ENCODE assay signal across 9 cellular contexts in the genomic region with DNA sequence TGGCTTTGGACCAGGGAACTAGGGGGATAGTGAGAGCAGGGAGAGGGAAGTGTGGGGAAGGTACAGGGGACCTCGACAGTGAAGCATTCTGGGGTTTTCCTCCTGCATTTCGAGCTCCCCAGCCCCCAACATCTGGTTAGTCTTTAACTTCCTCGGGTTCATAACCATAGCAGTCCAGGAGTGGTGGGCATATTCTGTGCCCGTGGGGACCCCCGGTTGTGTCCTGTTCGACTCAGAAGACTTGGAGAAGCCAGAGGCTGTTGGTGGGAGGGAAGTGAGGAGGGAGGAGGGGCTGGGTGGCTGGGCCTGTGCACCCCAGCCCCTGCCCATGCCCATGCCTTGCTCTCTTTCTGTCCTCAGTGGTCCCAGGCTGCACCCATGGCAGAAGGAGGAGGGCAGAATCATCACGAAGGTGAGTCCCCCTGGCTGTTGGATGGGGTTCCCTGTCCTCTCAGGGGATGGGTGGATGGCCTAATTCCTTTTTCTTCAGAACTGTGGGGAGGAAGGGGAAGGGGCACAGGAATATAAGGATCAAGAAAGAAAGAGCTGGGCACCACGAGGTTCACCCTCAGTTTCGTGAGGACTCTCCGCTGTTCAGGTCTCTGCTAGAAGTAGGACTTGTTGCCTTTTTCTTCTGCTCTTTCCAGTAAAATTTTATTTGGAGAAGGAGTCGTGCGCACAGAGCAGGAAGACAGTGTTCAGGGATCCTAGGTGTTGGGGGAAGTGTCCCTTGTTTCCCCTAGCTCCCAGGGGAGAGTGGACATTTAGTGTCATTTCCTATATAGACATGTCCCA. TPM values are rescaled to one million over a fixed set of nuclear protein-coding genes. Genes with fewer than 3 reads are reported as not detected.
DNase-seq lines count a peak whose midpoint lies in the region; ATAC-seq and TF ChIP-seq lines count a peak whose summit lies in the region.
"Had no signal": no experiment of that assay in that cellular context is flagged by ENCODE, and none has a peak within 500 bp of the region (broad histone marks: within the 10 kb centered on the region; RNA-seq: fewer than 3 reads in every experiment).

No MANE protein-coding gene starts in this region.

- H2BK5ac ChIP-seq in mesenchymal stem cell (ENCODE audit: low read depth, low read length, poor library complexity, severe bottlenecking) = no peak overlapping the region

- H3K27ac ChIP-seq in body of pancreas (peak overlapping the region; percentile 95 to 99 (median 98)), mesenchymal stem cell (ENCODE audit: low read length, poor library complexity, severe bottlenecking) (peak overlapping the region; percentile 22), vagina (peak overlapping the region; percentile 89)
- no peak overlapping the region for H3K27ac ChIP-seq in naive thymus-derived CD4-positive, alpha-beta T cell (ENCODE audit: low read depth, low read length)

- peaks cover 0 to 24% (median 0%) of the 10 kb centered on the region in 5 donors for H3K36me3 Mint-ChIP-seq in naive thymus-derived CD4-positive, alpha-beta T cell

- WGBS in body of pancreas, 2 donors = 11 to 16% methylated on average over 12 of the region's 12 CpGs
- 83% methylated on average over 12 of the region's 12 CpGs for WGBS in mesenchymal stem cell

- H3K4me2 ChIP-seq in mesenchymal stem cell (ENCODE audit: low read length, poor library complexity, severe bottlenecking) = peak overlapping the region; percentile 48

- H3K14ac ChIP-seq in mesenchymal stem cell (ENCODE audit: low read length in 2 of 2) = peak overlapping the region in 1 of 2 experiments; percentile 9

- peak overlapping the region in 3 of 10 donors; percentile 12 to 92 (median 16) for H3K4me3 Mint-ChIP-seq in naive thymus-derived CD4-positive, alpha-beta T cell

- peaks cover 0 to 20% (median 16%) of the 10 kb centered on the region in 5 donors for H3K27me3 Mint-ChIP-seq in naive thymus-derived CD4-positive, alpha-beta T cell

- DNase-seq in cardiac septum (ENCODE audit: low spot score) (peak; percentile 43), Right ventricle myocardium superior (no peak), body of pancreas (peak in 1 of 4 donors; percentile 13), mesenchymal stem cell (no peak), vagina (ENCODE audit: extremely low spot score in 2 of 2) (no peak), GM10266 (ENCODE audit: extremely low spot score) (no peak), NOMO-1 treated with dmso at 0.1 percent for 144 hours (lab: John Stamatoyannopoulos, UW; ENCODE audit: unreplicated experiment) (no peak)
- DNase-seq in naive thymus-derived CD4-positive, alpha-beta T cell = no peak

- H2BK12ac ChIP-seq in mesenchymal stem cell (ENCODE audit: low read length in 2 of 2) = peak overlapping the region; percentile 30 to 65

- CTCF ChIA-PET in naive thymus-derived CD4-positive, alpha-beta T cell (lab: Charles Lee) = interaction anchor here (0.6 to 1.7 kb wide), 12 partner anchors 10 to 387 kb away, joined by 3 to 7 read pairs (median 3); no protein-coding TSS in a partner anchor

- TF ChIP-seq CTCF in body of pancreas (IDR thresholded peaks at IDR 0.05) (no peak), vagina (IDR thresholded peaks at IDR 0.05) (no peak), GM10266 (IDR thresholded peaks at IDR 0.05; ENCODE audit: control insufficient read depth, insufficient read depth, low read depth, missing control alignments) (no peak)

- POLR2A ChIA-PET in naive thymus-derived CD4-positive, alpha-beta T cell (lab: Charles Lee) = interaction anchor here (0.6 kb wide), 1 partner anchor 155 kb away, joined by 4 read pairs; no protein-coding TSS in a partner anchor

- peak overlapping the region in 1 of 9 donors; percentile 25 for H3K27ac Mint-ChIP-seq in naive thymus-derived CD4-positive, alpha-beta T cell

- H2AK5ac ChIP-seq in mesenchymal stem cell (ENCODE audit: low read length, severe bottlenecking) = peak overlapping the region; percentile 91

- H2AFZ ChIP-seq in mesenchymal stem cell (ENCODE audit: low read depth, low read length) = no peak overlapping the region

- H3K36me3 ChIP-seq in body of pancreas (replicated peaks in 1 of 2; ENCODE audit: insufficient read depth in 1 of 2, low read depth in 2 of 2) (peaks cover 11 to 12% of the 10 kb centered on the region in 2 donors), mesenchymal stem cell (ENCODE audit: control insufficient read depth in 1 of 2, insufficient read depth in 2 of 2, low read depth in 1 of 2, low read length in 2 of 2) (peaks cover 32 to 50% of the 10 kb centered on the region in 2 experiments), vagina (peaks cover 0 to 19% of the 10 kb centered on the region in 2 donors)
- H3K36me3 ChIP-seq in naive thymus-derived CD4-positive, alpha-beta T cell (ENCODE audit: control insufficient read depth in 2 of 3, insufficient read depth in 3 of 3, low read length in 3 of 3) = no peaks in the 10 kb centered on the region

- H3K9me3 ChIP-seq in body of pancreas (no peaks in the 10 kb centered on the region), mesenchymal stem cell (ENCODE audit: control insufficient read depth, low read length) (no peaks in the 10 kb centered on the region), vagina (no peaks in the 10 kb centered on the region)
- H3K9me3 ChIP-seq in naive thymus-derived CD4-positive, alpha-beta T cell (ENCODE audit: control insufficient read depth in 2 of 3, low read length in 3 of 3) = no peaks in the 10 kb centered on the region

- H4K8ac ChIP-seq in mesenchymal stem cell (ENCODE audit: low read length) = peak overlapping the region; percentile 19

- peak overlapping the region in 1 of 2 experiments; percentile 14 for H3K23ac ChIP-seq in mesenchymal stem cell (ENCODE audit: low read length in 2 of 2)

- H4K91ac ChIP-seq in mesenchymal stem cell (ENCODE audit: low read length) = peak overlapping the region; percentile 57

- H2BK15ac ChIP-seq in mesenchymal stem cell (ENCODE audit: low read depth, poor library complexity, severe bottlenecking) = no peak overlapping the region

- peak overlapping the region in 1 of 2 experiments; percentile 47 for H3K4ac ChIP-seq in mesenchymal stem cell (ENCODE audit: low read depth in 1 of 2, low read length in 2 of 2)

- H3K27me3 ChIP-seq in body of pancreas (no peaks in the 10 kb centered on the region), mesenchymal stem cell (ENCODE audit: control insufficient read depth in 1 of 2, insufficient read depth in 1 of 2, low read length in 2 of 2) (no peaks in the 10 kb centered on the region), vagina (no peaks in the 10 kb centered on the region)
- peaks cover 6 to 8% of the 10 kb centered on the region in 2 donors for H3K27me3 ChIP-seq in naive thymus-derived CD4-positive, alpha-beta T cell (ENCODE audit: control insufficient read depth in 2 of 2, insufficient read depth in 2 of 2, low read length in 2 of 2)

- TF ChIP-seq POLR2A in body of pancreas (IDR thresholded peaks at IDR 0.05) (peak in 1 of 3 donors; percentile 11), vagina (IDR thresholded peaks at IDR 0.05) (no peak)

- peak overlapping the region; percentile 38 to 57 for H3K18ac ChIP-seq in mesenchymal stem cell (ENCODE audit: low read depth in 1 of 2, low read length in 2 of 2)

- peaks cover 23% of the 10 kb centered on the region for H3K79me1 ChIP-seq in mesenchymal stem cell (replicated peaks; ENCODE audit: low read length, poor library complexity, severe bottlenecking)

- peaks cover 71% of the 10 kb centered on the region for H3K4me1 ChIP-seq in body of pancreas
- peaks cover 42% of the 10 kb centered on the region for H3K4me1 ChIP-seq in mesenchymal stem cell (ENCODE audit: control insufficient read depth, insufficient read depth, low read depth, low read length)
- peaks cover 52% of the 10 kb centered on the region for H3K4me1 ChIP-seq in vagina
- H3K4me1 ChIP-seq in naive thymus-derived CD4-positive, alpha-beta T cell (ENCODE audit: control insufficient read depth in 2 of 2, insufficient read depth in 2 of 2, low read length in 2 of 2) = peaks cover 3 to 9% of the 10 kb centered on the region in 2 donors

- H3K4me3 ChIP-seq in body of pancreas (no peak overlapping the region), mesenchymal stem cell (ENCODE audit: insufficient read depth in 1 of 2, low read depth in 1 of 2, low read length in 2 of 2) (peak overlapping the region; percentile 18 to 94), vagina (peak overlapping the region; percentile 66 to 77)
- no peak overlapping the region for H3K4me3 ChIP-seq in naive thymus-derived CD4-positive, alpha-beta T cell (ENCODE audit: low read length)

- H2BK120ac ChIP-seq in mesenchymal stem cell (ENCODE audit: low read depth, low read length) = no peak overlapping the region

- peaks cover 0 to 6% (median 0%) of the 10 kb centered on the region in 11 donors for H3K9me3 Mint-ChIP-seq in naive thymus-derived CD4-positive, alpha-beta T cell
- H3K9me3 Mint-ChIP-seq: stimulated activated naive B cell treated with anti-CD40 and anti-IgM and Interleukin-4, amounts not matched to agents 10 μg/mL and 1 μg/mL and 100 μg/mL, for 72 hours had no signal

- H3K4me1 Mint-ChIP-seq in naive thymus-derived CD4-positive, alpha-beta T cell = peaks cover 10 to 55% (median 22%) of the 10 kb centered on the region in 7 donors

- peak overlapping the region; percentile 98 for H3K9ac ChIP-seq in mesenchymal stem cell (ENCODE audit: low read length)

- ATAC-seq in Right ventricle myocardium superior (ENCODE audit: poor library complexity) = no peak
- no peak for ATAC-seq in body of pancreas
- ATAC-seq in naive thymus-derived CD4-positive, alpha-beta T cell = no peak
- ATAC-seq: stimulated activated naive B cell treated with anti-CD40 and anti-IgM and Interleukin-4, amounts not matched to agents 10 μg/mL and 1 μg/mL and 100 μg/mL, for 72 hours had no signal

- intact Hi-C loops in cardiac septum (cut with DNase I) = loop anchor here (5.0 to 10.0 kb wide), 2 partner anchors 218 to 451 kb away; a partner anchor contains a TSS
- intact Hi-C loops in Right ventricle myocardium superior (cut with DNase I) = loop anchor here (5.0 to 10.0 kb wide), 2 partner anchors 178 to 231 kb away; no protein-coding TSS in a partner anchor
- intact Hi-C loops in body of pancreas (cut with DNase I) = no loop called here
- intact Hi-C loops in vagina (cut with DNase I) = loop anchor here (5.0 to 10.0 kb wide), 2 partner anchors 141 to 147 kb away; a partner anchor contains a TSS
- intact Hi-C loops in naive thymus-derived CD4-positive, alpha-beta T cell (cut with micrococcal nuclease) = loop anchor here (1.0 to 5.0 kb wide), 7 partner anchors 107 to 602 kb away; a partner anchor contains a TSS

RNA-seq across cellular contexts. Expression of a gene that starts 4.2 kb away (rescaled TPM):
- 233 TPM for total RNA-seq in cardiac septum
- 230 TPM for total RNA-seq in Right ventricle myocardium superior
- 100 to 1,000 TPM in 1 of 2 donors, 10 to 100 TPM in 1; 84.8 to 272 TPM for total RNA-seq in body of pancreas
- polyA plus RNA-seq in mesenchymal stem cell (2013, experiment 1 of 2) = 94.9 TPM
- polyA plus RNA-seq in mesenchymal stem cell (2013, experiment 2 of 2) = 89.3 TPM
- total RNA-seq in vagina = 194 TPM
- 10 to 100 TPM in 3 of 5 experiments, under 1 TPM in 2; 0.60 to 72.1 (median 19.4) TPM for total RNA-seq in naive thymus-derived CD4-positive, alpha-beta T cell
- polyA plus RNA-seq in naive thymus-derived CD4-positive, alpha-beta T cell = under 1 TPM in 1 of 2 donors, not detected in 1; 0.26 TPM

Comparison
In these comparisons a context has a peak if more than half of its experiments do, and no peak if none do; other contexts are left out.
1. H3K4me3 ChIP-seq: peak in mesenchymal stem cell (2 of 2) and vagina (2 of 2); none in body of pancreas (0 of 2) and naive thymus-derived CD4-positive, alpha-beta T cell (single experiment).